Comparison of ENCODE assay signal across 11 cellular contexts in the genomic region with DNA sequence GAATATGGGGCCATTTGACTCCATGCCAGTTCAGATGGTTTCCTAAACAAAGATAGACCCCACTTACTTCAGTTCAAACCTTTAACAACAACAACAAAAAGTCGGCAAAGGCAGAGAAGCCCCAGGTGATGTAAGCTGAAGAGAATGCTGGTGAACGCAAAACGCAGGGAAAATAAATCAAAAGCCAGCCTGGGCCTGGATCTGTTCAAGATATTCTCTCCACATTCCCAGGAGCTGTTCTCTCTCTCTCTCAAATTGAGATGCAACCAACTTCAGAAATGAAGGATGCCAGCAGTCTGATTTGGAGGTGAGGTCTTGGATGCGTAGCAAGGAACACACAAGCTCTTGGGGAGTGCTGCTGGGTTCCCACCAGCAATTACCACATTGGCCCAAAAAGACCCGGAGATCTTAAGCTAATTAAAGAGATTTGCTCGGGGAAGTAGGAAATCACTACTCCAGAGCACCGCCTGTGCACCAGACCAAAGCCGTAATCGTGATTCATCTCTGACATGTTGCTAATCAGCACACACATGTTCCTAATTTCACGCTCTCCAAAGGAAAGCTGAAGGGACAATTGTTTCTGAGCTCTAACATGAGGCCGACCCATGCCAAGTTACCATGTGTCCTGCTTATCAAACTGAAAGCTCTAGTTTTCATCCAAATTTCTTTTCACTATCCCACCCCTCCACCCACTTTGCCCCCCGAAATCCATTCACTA. TPM values are rescaled to one million over a fixed set of nuclear protein-coding genes. Genes with fewer than 3 reads are reported as not detected.
DNase-seq lines count a peak whose midpoint lies in the region; FAIRE-seq and TF ChIP-seq lines count a peak whose summit lies in the region.
"Had no signal": no experiment of that assay in that cellular context is flagged by ENCODE, and none has a peak within 500 bp of the region (broad histone marks: within the 10 kb centered on the region; RNA-seq: fewer than 3 reads in every experiment).

No MANE protein-coding gene starts in this region.

- peaks cover 4% of the 10 kb centered on the region for H3F3A ChIP-seq in smooth muscle cell (ENCODE audit: low read depth)

- TF ChIP-seq CTCF in cardiac fibroblast (IDR thresholded peaks at IDR 0.05; ENCODE audit: low read depth, low read length) (no peak), smooth muscle cell (IDR thresholded peaks at IDR 0.05; ENCODE audit: borderline replicate concordance, insufficient read depth, poor library complexity, severe bottlenecking) (no peak)

- no peaks in the 10 kb centered on the region for H3K9me3 ChIP-seq in smooth muscle cell (replicated peaks; ENCODE audit: low read depth)

- WGBS in smooth muscle cell (ENCODE audit: low lambda C conversion rate), result 30% methylated on average over 12 of the region's 12 CpGs

- H4K20me1 ChIP-seq in smooth muscle cell (ENCODE audit: low read depth), result no peaks in the 10 kb centered on the region

- no peaks in the 10 kb centered on the region for H3K79me2 ChIP-seq in smooth muscle cell (ENCODE audit: low read depth)

- H3K4me3 ChIP-seq in cardiac fibroblast (replicated peaks in 1 of 2; ENCODE audit: low read depth in 2 of 2, low read length in 2 of 2), result no peak overlapping the region
- H3K4me3 ChIP-seq in smooth muscle cell, result no peak overlapping the region

- H3K9ac ChIP-seq in smooth muscle cell (ENCODE audit: low read depth), result no peak overlapping the region

- peak overlapping the region; percentile 56 for H3K4me2 ChIP-seq in smooth muscle cell

- H3K36me3 ChIP-seq in smooth muscle cell (ENCODE audit: low read depth), result no peaks in the 10 kb centered on the region

- no peaks in the 10 kb centered on the region for H3K27me3 ChIP-seq in smooth muscle cell (ENCODE audit: low read depth)

- peak overlapping the region; percentile 33 for H3K27ac ChIP-seq in smooth muscle cell (ENCODE audit: low read depth)
- H3K27ac ChIP-seq: epithelial cell of prostate had no signal

- no peak for FAIRE-seq in HTR-8/SVneo (lab: Jason Lieb, UNC)

- H3K4me1 ChIP-seq in smooth muscle cell (ENCODE audit: low read depth), result peaks cover 64% of the 10 kb centered on the region

- DNase-seq in GM04503 (ENCODE audit: low read depth), result peak; percentile 41
- peak; percentile 14 to 17 for DNase-seq in cardiac fibroblast (ENCODE audit: low read depth in 2 of 2)
- peak; percentile 36 for DNase-seq in iris pigment epithelial cell (ENCODE audit: low read depth)
- no peak for DNase-seq in smooth muscle cell (lab: John Stamatoyannopoulos, UW; ENCODE audit: unreplicated experiment)
- DNase-seq in CD1c-positive myeloid dendritic cell (ENCODE audit: extremely low spot score), result no peak
- DNase-seq in HTR-8/SVneo (ENCODE audit: insufficient read length, low spot score), result no peak
- DNase-seq in DMS 273 treated with DMSO at 0.1 percent for 48 hours (lab: John Stamatoyannopoulos, UW), result no peak
- no peak for DNase-seq in NCI-H345 treated with DMSO at 0.1 percent for 48 hours (lab: John Stamatoyannopoulos, UW; ENCODE audit: unreplicated experiment)
- DNase-seq: stimulated activated CD4-positive, alpha-beta T cell treated with anti-CD3 and anti-CD28 coated beads, Interleukin-15, amount 100 ng/mL, for 24 hours; stimulated activated naive CD8-positive, alpha-beta T cell treated with anti-CD3 and anti-CD28 coated beads, Interleukin-15, Interleukin-2, amounts not matched to agents 100 U/mL and 50 U/mL, for 24 hours had no signal

- H2AFZ ChIP-seq in smooth muscle cell (ENCODE audit: low read depth), result peak overlapping the region; percentile 55

RNA-seq across cellular contexts. Expression of a gene that starts 37.1 kb away (rescaled TPM):
- total RNA-seq in smooth muscle cell, result 1.9 TPM in 2 replicates
- polyA plus RNA-seq in smooth muscle cell, result 0.59 and 1.2 TPM in 2 replicates

Comparison
In these comparisons a context has a peak if more than half of its experiments do, and no peak if none do; other contexts are left out.
1. DNase-seq: peak in GM04503 (single experiment), cardiac fibroblast (2 of 2) and iris pigment epithelial cell (single experiment); none in smooth muscle cell (single experiment), CD1c-positive myeloid dendritic cell (single experiment), HTR-8/SVneo (single experiment), DMS 273 treated with DMSO at 0.1 percent for 48 hours (single experiment) and NCI-H345 treated with DMSO at 0.1 percent for 48 hours (single experiment).